In the genomic region with DNA sequence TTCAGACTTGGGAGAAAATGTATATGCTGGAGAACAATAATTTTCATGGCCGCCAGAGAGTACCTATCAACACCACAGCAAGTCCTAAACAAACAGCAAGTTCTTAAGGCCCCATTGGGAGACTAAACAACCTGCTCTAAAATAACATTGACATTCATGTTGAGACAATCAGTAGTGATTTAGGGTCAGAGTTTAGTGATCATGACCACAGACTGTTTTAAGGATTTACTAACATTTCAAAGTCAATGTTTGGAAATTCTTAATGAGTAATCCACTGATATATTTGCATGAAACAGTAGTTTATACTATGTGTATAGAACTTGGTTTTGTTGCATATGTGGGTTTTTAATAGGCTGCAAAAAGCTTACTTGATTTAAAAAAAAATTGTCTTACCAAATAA, we compare ENCODE assay signal across 12 cellular contexts. TPM values are rescaled to one million over a fixed set of nuclear protein-coding genes. Genes with fewer than 3 reads are reported as not detected.
"Had no signal": no experiment of that assay in that cellular context is flagged by ENCODE, and none has a peak within 500 bp of the region (broad histone marks: within the 10 kb centered on the region; RNA-seq: fewer than 3 reads in every experiment).

No MANE protein-coding gene starts in this region.

- H3K36me3 ChIP-seq: upper lobe of right lung had no signal

- ATAC-seq: right cardiac atrium; stimulated activated naive CD8-positive, alpha-beta T cell treated with anti-CD3 and anti-CD28 coated beads, Interleukin-15, Interleukin-2, amounts not matched to agents 100 U/mL and 50 U/mL, for 24 hours; upper lobe of right lung had no signal

- H3K9me3 ChIP-seq: upper lobe of right lung had no signal

- H3K27ac ChIP-seq: skin epidermis, upper lobe of right lung had no signal

- H3K27me3 ChIP-seq: upper lobe of right lung had no signal

- H3K27ac Mint-ChIP-seq: progenitor cell of endocrine pancreas had no signal

- H3K4me1 ChIP-seq: upper lobe of right lung had no signal

- DNase-seq: activated naive CD4-positive, alpha-beta T cell; activated T-cell treated with anti-CD3 and anti-CD28 coated beads for 4 hours; erythroblast; hippocampal formation; kidney glomerular epithelial cell; right cardiac atrium; stimulated activated CD4-positive, alpha-beta T cell treated with anti-CD3 and anti-CD28 coated beads, Interleukin-4, amount 100 ng/mL, for 24 hours; stimulated activated naive CD8-positive, alpha-beta T cell treated with anti-CD3 and anti-CD28 coated beads, Interleukin-15, Interleukin-2, amounts not matched to agents 100 U/mL and 50 U/mL, for 24 hours; T-helper 2 cell; upper lobe of right lung had no signal

- H3K27me3 Mint-ChIP-seq: progenitor cell of endocrine pancreas had no signal

- H3K4me3 ChIP-seq: skin epidermis, upper lobe of right lung had no signal

RNA-seq across cellular contexts. Expression of gene RASGRP3, which starts 34.7 kb away (rescaled TPM):
- total RNA-seq: progenitor cell of endocrine pancreas had no signal
